15 cellular contexts compared by ENCODE assay signal in genomic region chr21:35178812-35179211, GRCh38.
DNase-seq lines count a peak whose midpoint lies in the region.
"Had no signal": no experiment of that assay in that cellular context is flagged by ENCODE, and none has a peak within 500 bp of the region (broad histone marks: within the 10 kb centered on the region; RNA-seq: fewer than 3 reads in every experiment).

No MANE protein-coding gene starts in this region.

- in situ Hi-C loops in SK-MEL-5 (cut with HindIII; ENCODE audit: low pct_unique_long_range_greater_than_20kb, low sequenced_read_pairs): no loop called here

- peak; percentile 8 for DNase-seq in stimulated activated CD4-positive, alpha-beta T cell treated with anti-CD3 and anti-CD28 coated beads, Interleukin-4, amount 100 ng/mL, for 24 hours
- no peak for DNase-seq in stimulated activated CD4-positive, alpha-beta T cell treated with anti-CD3 and anti-CD28 coated beads, Interleukin-2, amount 100 ng/mL, for 24 hours
- DNase-seq in SK-MEL-5 (ENCODE audit: low read depth, low spot score) (peak; percentile 62), fibroblast of peridontal ligament (ENCODE audit: extremely low read depth) (peak; percentile 44), NCI-H1436 treated with DMSO at 0.1 percent for 48 hours (lab: John Stamatoyannopoulos, UW) (no peak), amniotic stem cell (lab: John Stamatoyannopoulos, UW) (no peak), SIG-M5 (lab: John Stamatoyannopoulos, UW) (no peak), DMS 273 (lab: John Stamatoyannopoulos, UW; ENCODE audit: unreplicated experiment) (no peak)
- DNase-seq: cortex of kidney; GDM1; immature natural killer cell; NCI-H1694; NCI-H774; stimulated activated CD4-positive, alpha-beta T cell treated with anti-CD3 and anti-CD28 coated beads, Interleukin-2, amount 100 ng/mL, for 48 hours; stomach had no signal

Comparison
In these comparisons a context has a peak if more than half of its experiments do, and no peak if none do; other contexts are left out.
1. DNase-seq: peak in stimulated activated CD4-positive, alpha-beta T cell treated with anti-CD3 and anti-CD28 coated beads, Interleukin-4, amount 100 ng/mL, for 24 hours (single experiment), SK-MEL-5 (single experiment) and fibroblast of peridontal ligament (single experiment); none in stimulated activated CD4-positive, alpha-beta T cell treated with anti-CD3 and anti-CD28 coated beads, Interleukin-2, amount 100 ng/mL, for 24 hours (0 of 2), NCI-H1436 treated with DMSO at 0.1 percent for 48 hours (single experiment), amniotic stem cell (single experiment), SIG-M5 (single experiment) and DMS 273 (single experiment).